ENCODE assay signal across 1 cellular context in genomic region chr7:37247881-37248280, GRCh38.
TF ChIP-seq lines count a peak whose summit lies in the region.

No MANE protein-coding gene starts in this region.

TF ChIP-seq in H1, 55 proteins besides CTCF, POLR2A, EP300 and RAD21 (continued from another document):
- TF ChIP-seq SIN3A (conservative IDR thresholded peaks at IDR 0.05 in 1 of 2, IDR thresholded peaks at IDR 0.05 in 1 of 2; ENCODE audit: low read depth in 1 of 2, low read length in 2 of 2), result no peak
- peak; percentile 50; the same call in 1 of the 2 replicates for TF ChIP-seq MAFK (IDR thresholded peaks at IDR 0.05; ENCODE audit: low read depth, low read length)
- TF ChIP-seq SP4 (IDR thresholded peaks at IDR 0.05; ENCODE audit: low read length), result no peak
- TF ChIP-seq YY1 (IDR thresholded peaks at IDR 0.05; ENCODE audit: low read depth, low read length), result no peak
- TF ChIP-seq JUN (IDR thresholded peaks at IDR 0.05; ENCODE audit: low read depth, low read length), result no peak
- no peak for TF ChIP-seq CHD7 (IDR thresholded peaks at IDR 0.05; ENCODE audit: insufficient replicate concordance, low read length)
- no peak for TF ChIP-seq CEBPB (IDR thresholded peaks at IDR 0.05; ENCODE audit: low read depth, low read length)
- no peak for TF ChIP-seq SP2 (IDR thresholded peaks at IDR 0.05; ENCODE audit: low read length)
- peak; percentile 71; the same call in 1 of the 2 replicates for TF ChIP-seq BACH1 (IDR thresholded peaks at IDR 0.05; ENCODE audit: low read length)
- TF ChIP-seq ZNF274 (IDR thresholded peaks at IDR 0.05; ENCODE audit: borderline replicate concordance, extremely low read depth, low read length), result no peak
- no peak for TF ChIP-seq POU5F1 (IDR thresholded peaks at IDR 0.05; ENCODE audit: low read depth, low read length)
- no peak for TF ChIP-seq SP1 (IDR thresholded peaks at IDR 0.05; ENCODE audit: low read depth, low read length)
- no peak for TF ChIP-seq GABPA (IDR thresholded peaks at IDR 0.05; ENCODE audit: borderline replicate concordance, insufficient read depth, low read length)
- no peak for TF ChIP-seq E2F6 (IDR thresholded peaks at IDR 0.05)
- TF ChIP-seq SIX5 (IDR thresholded peaks at IDR 0.05; ENCODE audit: low read depth, low read length), result no peak
- peak; percentile 6; the same call in 1 of the 2 replicates for TF ChIP-seq POLR2AphosphoS5 (IDR thresholded peaks at IDR 0.05; ENCODE audit: low read depth, low read length)
- TF ChIP-seq CHD1 (IDR thresholded peaks at IDR 0.05; ENCODE audit: low read depth, low read length), result no peak
- TF ChIP-seq JUND (IDR thresholded peaks at IDR 0.05; ENCODE audit: low read length), result peak; percentile 91
- TF ChIP-seq FOSL1 (IDR thresholded peaks at IDR 0.05; ENCODE audit: insufficient read depth, low read depth, low read length), result no peak
- no peak for TF ChIP-seq EGR1 (IDR thresholded peaks at IDR 0.05; ENCODE audit: borderline replicate concordance, low read depth, low read length)
- TF ChIP-seq TEAD4 (IDR thresholded peaks at IDR 0.05; ENCODE audit: low read depth, low read length), result peak; percentile 79
- TF ChIP-seq TCF12 (IDR thresholded peaks at IDR 0.05; ENCODE audit: low read depth, low read length), result no peak
